ENCODE assay signal across 13 cellular contexts in the genomic region with DNA sequence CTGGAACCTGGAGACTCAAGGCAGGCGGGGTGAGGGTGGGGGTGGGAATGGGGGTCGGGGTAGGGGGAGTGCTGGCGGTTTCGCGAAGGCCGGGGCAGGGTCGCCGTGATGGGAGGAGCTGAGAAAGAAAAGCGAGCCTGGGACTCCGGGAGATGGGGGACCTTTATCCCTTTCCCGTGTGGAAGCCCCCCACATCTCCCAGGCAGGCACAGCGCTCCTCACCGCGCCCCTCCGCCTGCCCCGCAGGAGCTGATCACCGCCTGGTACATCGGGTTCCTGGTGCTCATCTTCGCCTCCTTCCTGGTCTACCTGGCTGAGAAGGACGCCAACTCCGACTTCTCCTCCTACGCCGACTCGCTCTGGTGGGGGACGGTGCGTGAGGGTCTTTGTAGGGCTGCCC. TPM values are rescaled to one million over a fixed set of nuclear protein-coding genes. Genes with fewer than 3 reads are reported as not detected.
DNase-seq lines count a peak whose midpoint lies in the region; ATAC-seq and TF ChIP-seq lines count a peak whose summit lies in the region.
"Had no signal": no experiment of that assay in that cellular context is flagged by ENCODE, and none has a peak within 500 bp of the region (broad histone marks: within the 10 kb centered on the region; RNA-seq: fewer than 3 reads in every experiment).

No MANE protein-coding gene starts in this region.

- peak overlapping the region; percentile 61 to 84 (median 81) for H3K4me3 Mint-ChIP-seq in CD4-positive, alpha-beta memory T cell
- H3K4me3 Mint-ChIP-seq in central memory CD8-positive, alpha-beta T cell = peak overlapping the region; percentile 78
- peak overlapping the region; percentile 69 for H3K4me3 Mint-ChIP-seq in nephron progenitor cell

- no peak for ATAC-seq in central memory CD8-positive, alpha-beta T cell (replicated peaks; ENCODE audit: extremely low read depth, poor library complexity, severe bottlenecking)
- ATAC-seq in HG02870 (IDR thresholded peaks at IDR 0.05; ENCODE audit: unreplicated experiment) (no peak), GM21423 (IDR thresholded peaks at IDR 0.05; ENCODE audit: unreplicated experiment) (no peak)
- ATAC-seq: SK-N-SH treated with all-trans-retinoic acid at 6 μM for 48 hours had no signal

- H3K4me1 ChIP-seq in CD4-positive, alpha-beta memory T cell (ENCODE audit: insufficient read depth, low read length) = peaks cover 10% of the 10 kb centered on the region
- H3K4me1 ChIP-seq in HUES6 (ENCODE audit: control insufficient read depth, insufficient read depth, low read length) = peaks cover 3% of the 10 kb centered on the region; the same call in 1 of the 2 replicates

- H3K4me1 Mint-ChIP-seq in CD4-positive, alpha-beta memory T cell = peaks cover 0 to 15% (median 9%) of the 10 kb centered on the region in 4 donors
- H3K4me1 Mint-ChIP-seq in central memory CD8-positive, alpha-beta T cell = peaks cover 13% of the 10 kb centered on the region
- peaks cover 53% of the 10 kb centered on the region for H3K4me1 Mint-ChIP-seq in nephron progenitor cell

- intact Hi-C loops in CD4-positive, alpha-beta memory T cell (cut with micrococcal nuclease) = no loop called here

- no peak overlapping the region for H3K4me3 ChIP-seq in CD4-positive, alpha-beta memory T cell (ENCODE audit: low read length in 2 of 2)
- H3K4me3 ChIP-seq in HUES6 (ENCODE audit: low read depth, low read length) = peak overlapping the region; percentile 62

- H3K27ac ChIP-seq in CD4-positive, alpha-beta memory T cell (ENCODE audit: low read depth, low read length) = no peak overlapping the region
- no peak overlapping the region for H3K27ac ChIP-seq in HUES6 (ENCODE audit: low read depth, low read length)
- H3K27ac ChIP-seq: testis had no signal

- TF ChIP-seq CTCF in nephron progenitor cell (IDR thresholded peaks at IDR 0.05) = no peak

- POLR2A ChIA-PET in CD4-positive, alpha-beta memory T cell (lab: Charles Lee; ENCODE audit: partially characterized antibody) = interaction anchor here (0.7 to 1.7 kb wide), 2 partner anchors 43 to 127 kb away, joined by 3 to 9 read pairs; partner anchors contain the start of genes CITED4 and NFYC

- H3K36me3 ChIP-seq in CD4-positive, alpha-beta memory T cell (ENCODE audit: insufficient read depth, low read length) = no peaks in the 10 kb centered on the region
- no peaks in the 10 kb centered on the region for H3K36me3 ChIP-seq in HUES6 (ENCODE audit: control insufficient read depth, insufficient read depth, low read length)

- CTCF ChIA-PET in CD4-positive, alpha-beta memory T cell (lab: Charles Lee; ENCODE audit: partially characterized antibody) = interaction anchor here (1.4 kb wide), 1 partner anchor 44 kb away, joined by 4 read pairs; no protein-coding TSS in a partner anchor

- no peak overlapping the region for H3K9ac ChIP-seq in HUES6 (ENCODE audit: low read length)

- no peaks in the 10 kb centered on the region for H3K9me3 Mint-ChIP-seq in CD4-positive, alpha-beta memory T cell
- H3K9me3 Mint-ChIP-seq in central memory CD8-positive, alpha-beta T cell = no peaks in the 10 kb centered on the region
- H3K9me3 Mint-ChIP-seq in nephron progenitor cell = no peaks in the 10 kb centered on the region

- H3K27me3 Mint-ChIP-seq in CD4-positive, alpha-beta memory T cell = no peaks in the 10 kb centered on the region
- H3K27me3 Mint-ChIP-seq in central memory CD8-positive, alpha-beta T cell = no peaks in the 10 kb centered on the region
- peaks cover 22% of the 10 kb centered on the region for H3K27me3 Mint-ChIP-seq in nephron progenitor cell (ENCODE audit: low read depth, poor library complexity)

- H3K27ac Mint-ChIP-seq in CD4-positive, alpha-beta memory T cell = peak overlapping the region in 4 of 7 donors; percentile 27 to 83 (median 67)
- H3K27ac Mint-ChIP-seq in central memory CD8-positive, alpha-beta T cell (ENCODE audit: low read depth) = no peak overlapping the region
- no peak overlapping the region for H3K27ac Mint-ChIP-seq in nephron progenitor cell

- no peaks in the 10 kb centered on the region for H3K27me3 ChIP-seq in CD4-positive, alpha-beta memory T cell (ENCODE audit: insufficient read depth, low read length)
- H3K27me3 ChIP-seq in HUES6 (ENCODE audit: control insufficient read depth, insufficient read depth, low read length) = peaks cover 26% of the 10 kb centered on the region
- H3K27me3 ChIP-seq: testis had no signal

- H3K9me3 ChIP-seq in CD4-positive, alpha-beta memory T cell (ENCODE audit: control insufficient read depth in 1 of 2, low read length in 2 of 2) = no peaks in the 10 kb centered on the region
- H3K9me3 ChIP-seq in HUES6 (ENCODE audit: control insufficient read depth, insufficient read depth, low read depth, low read length) = no peaks in the 10 kb centered on the region
- H3K9me3 ChIP-seq: testis had no signal

- no peak for DNase-seq in CD4-positive, alpha-beta memory T cell
- no peak for DNase-seq in central memory CD8-positive, alpha-beta T cell (ENCODE audit: low spot score in 2 of 2)
- DNase-seq in nephron progenitor cell = no peak
- no peak for DNase-seq in activated effector memory CD4-positive, alpha-beta T cell treated with Interleukin-2 at 50 U/mL for 16 hours
- DNase-seq: Calu3; cortex of kidney; NCI-H2081 treated with DMSO at 0.1 percent for 48 hours; NK-92 treated with Interleukin-12 subunit alpha and Interleukin-12 subunit beta, amount 100 ng/mL, for 24 hours had no signal

- H3K36me3 Mint-ChIP-seq in CD4-positive, alpha-beta memory T cell = no peaks in the 10 kb centered on the region
- H3K36me3 Mint-ChIP-seq in central memory CD8-positive, alpha-beta T cell (ENCODE audit: insufficient read depth) = no peaks in the 10 kb centered on the region
- H3K36me3 Mint-ChIP-seq in nephron progenitor cell (ENCODE audit: low read depth) = no peaks in the 10 kb centered on the region

RNA-seq across cellular contexts. Expression of gene KCNQ4, which starts 35.5 kb away (rescaled TPM):
- under 1 TPM; 0.20 to 0.33 TPM for total RNA-seq in CD4-positive, alpha-beta memory T cell
- under 1 TPM in 1 of 2 donors, not detected in 1; 0.14 TPM for polyA plus RNA-seq in CD4-positive, alpha-beta memory T cell

RNA-seq across cellular contexts. Expression of gene CITED4, which starts 43.1 kb away (rescaled TPM):
- total RNA-seq in CD4-positive, alpha-beta memory T cell = 1 to 10 TPM; 8.1 to 8.4 TPM
- 10 to 100 TPM; 12.0 to 20.1 TPM for polyA plus RNA-seq in CD4-positive, alpha-beta memory T cell

Comparison
In these comparisons a context has a peak if more than half of its experiments do, and no peak if none do; other contexts are left out.
1. H3K27ac Mint-ChIP-seq: peak in CD4-positive, alpha-beta memory T cell (4 of 7); none in central memory CD8-positive, alpha-beta T cell (single experiment) and nephron progenitor cell (single experiment).
2. Peak in every context shown above with its lines, with median percentiles within 50 percentile points of each other: H3K4me3 Mint-ChIP-seq.